8 cellular contexts compared by ENCODE assay signal in genomic region chr19:36573948-36574726, GRCh38. TPM values are rescaled to one million over a fixed set of nuclear protein-coding genes. Genes with fewer than 3 reads are reported as not detected.
DNase-seq lines count a peak whose midpoint lies in the region; ATAC-seq, FAIRE-seq and TF ChIP-seq lines count a peak whose summit lies in the region.

No MANE protein-coding gene starts in this region.

- H3K79me2 ChIP-seq in GM12878 (ENCODE audit: control insufficient read depth, insufficient read depth, low read length): peaks cover 22% of the 10 kb centered on the region

- TF ChIP-seq CTCF in Calu3 (IDR thresholded peaks at IDR 0.05; ENCODE audit: unreplicated experiment) (no peak), GM12878 (IDR thresholded peaks at IDR 0.05 in 2 of 3, conservative IDR thresholded peaks at IDR 0.05 in 1 of 3; ENCODE audit: control insufficient read depth in 2 of 3, extremely low read depth in 1 of 3, insufficient read depth in 1 of 3, low read depth in 3 of 3, low read length in 3 of 3) (no peak), kidney (IDR thresholded peaks at IDR 0.05; ENCODE audit: borderline replicate concordance, extremely low read depth, insufficient read depth) (no peak)

- peak overlapping the region; percentile 94 for H3K4me3 Mint-ChIP-seq in Calu3 (ENCODE audit: low read depth, unreplicated experiment)

- H3K4me3 ChIP-seq in GM12878 (peak overlapping the region; percentile 91), kidney (ENCODE audit: low read length in 2 of 2) (peak overlapping the region; percentile 94 to 100), subcutaneous abdominal adipose tissue (ENCODE audit: low read depth in 1 of 5, low read length in 5 of 5) (peak overlapping the region; percentile 83 to 100 (median 99))

- H3K36me3 Mint-ChIP-seq in Calu3 (ENCODE audit: insufficient read depth, unreplicated experiment): peaks cover 72% of the 10 kb centered on the region

- H3K27ac Mint-ChIP-seq in Calu3 (ENCODE audit: unreplicated experiment): peak overlapping the region; percentile 92

- H3K4me1 ChIP-seq in GM12878 (ENCODE audit: control insufficient read depth, insufficient read depth, low read length): no peaks in the 10 kb centered on the region
- H3K4me1 ChIP-seq in kidney (ENCODE audit: control insufficient read depth in 1 of 2, insufficient read depth in 1 of 2, low read depth in 1 of 2, low read length in 2 of 2): peaks cover 4 to 5% of the 10 kb centered on the region in 2 donors
- peaks cover 5 to 22% (median 19%) of the 10 kb centered on the region in 5 donors for H3K4me1 ChIP-seq in subcutaneous abdominal adipose tissue (ENCODE audit: control insufficient read depth in 5 of 5, insufficient read depth in 5 of 5, low read length in 5 of 5)

- H3K27ac ChIP-seq in GM12878 (ENCODE audit: control insufficient read depth, insufficient read depth): peak overlapping the region; percentile 87
- peak overlapping the region; percentile 76 to 94 for H3K27ac ChIP-seq in kidney (ENCODE audit: low read depth in 2 of 2, low read length in 2 of 2)
- H3K27ac ChIP-seq in subcutaneous abdominal adipose tissue (ENCODE audit: low read depth, low read length): peak overlapping the region; percentile 86

- H3K9ac ChIP-seq in GM12878 (ENCODE audit: control insufficient read depth, insufficient read depth, low read length) (peak overlapping the region; percentile 79), kidney (ENCODE audit: low read length in 2 of 2) (peak overlapping the region; percentile 76 to 89), subcutaneous abdominal adipose tissue (ENCODE audit: low read length in 5 of 5) (peak overlapping the region; percentile 84 to 97 (median 97))

- H3K9me3 Mint-ChIP-seq in Calu3 (ENCODE audit: low read depth, unreplicated experiment): peaks cover 7% of the 10 kb centered on the region

- DNase-seq in Calu3: peak; percentile 2
- peak; percentile 38 for DNase-seq in HK-2 (ENCODE audit: unreplicated experiment)
- no peak for DNase-seq in GM12878 (ENCODE audit: low read depth, low spot score)
- DNase-seq in kidney: no peak
- no peak for DNase-seq in cerebellar nuclear complex (lab: John Stamatoyannopoulos, UW)
- DNase-seq in NOMO-1 (lab: John Stamatoyannopoulos, UW; ENCODE audit: unreplicated experiment in 2 of 2): no peak
- no peak for DNase-seq in NCI-H1417 (lab: John Stamatoyannopoulos, UW)

- FAIRE-seq in GM12878 (lab: Jason Lieb, UNC): no peak
- FAIRE-seq in kidney (lab: Jason Lieb, UNC): no peak

- H3K4me2 ChIP-seq in GM12878 (ENCODE audit: control insufficient read depth, insufficient read depth): peak overlapping the region; percentile 17

- TF ChIP-seq EP300 in GM12878 (IDR thresholded peaks at IDR 0.05; ENCODE audit: borderline replicate concordance in 1 of 2, control insufficient read depth in 1 of 2, low read depth in 2 of 2, low read length in 2 of 2): no peak

- peaks cover 23% of the 10 kb centered on the region for H3K4me1 Mint-ChIP-seq in Calu3 (ENCODE audit: low read depth, unreplicated experiment)

- H3K27me3 ChIP-seq in GM12878 (replicated peaks in 1 of 2; ENCODE audit: control insufficient read depth in 2 of 2, insufficient read depth in 2 of 2, low read length in 1 of 2) (no peaks in the 10 kb centered on the region), subcutaneous abdominal adipose tissue (ENCODE audit: control insufficient read depth in 5 of 5, insufficient read depth in 4 of 5, low read length in 5 of 5) (no peaks in the 10 kb centered on the region)

- SMC1A ChIA-PET in GM12878 (lab: Charles Lee; ENCODE audit: uncharacterized antibody, unreplicated experiment): interaction anchor here (0.9 to 1.8 kb wide), 4 partner anchors 30 to 199 kb away, joined by 3 to 5 read pairs (median 4); partner anchors contain the start of genes ZNF260, ZNF382 and ZNF850

- intact Hi-C loops in Calu3 (cut with micrococcal nuclease; ENCODE audit: unreplicated experiment) (loop anchor here (5.0 to 10.0 kb wide), 3 partner anchors 47 to 278 kb away; partner anchors contain the start of genes ZNF260, ZNF345 and ZNF567), GM12878 (cut with micrococcal nuclease; ENCODE audit: unreplicated experiment) (loop anchor here (1.0 kb wide), 1 partner anchor 46 kb away; the partner anchor contains the start of gene ZNF260), kidney (cut with DNase I) (no loop called here)

- BruUV-seq in Calu3 (replicated peaks; lab: Mats Ljungman, UMichigan) (no TSS peak), GM12878 (replicated peaks; lab: Mats Ljungman, UMichigan) (TSS peak; percentile 77)

- peak overlapping the region; percentile 61; the same call in 1 of the 2 replicates for H2AFZ ChIP-seq in GM12878 (ENCODE audit: control insufficient read depth, low read depth, low read length)

- in situ Hi-C loops in GM12878 (cut with MboI): no loop called here

- RAD21 ChIA-PET in GM12878 (lab: Charles Lee; ENCODE audit: unreplicated experiment): interaction anchor here (1.2 to 1.9 kb wide), 2 partner anchors 30 to 275 kb away, joined by 3 to 13 read pairs; partner anchors contain the start of gene ZNF382

- no peak for TF ChIP-seq RAD21 in GM12878 (IDR thresholded peaks at IDR 0.05; ENCODE audit: insufficient read depth, low read depth, low read length)

- ATAC-seq in GM12878: peak; percentile 18

- no peaks in the 10 kb centered on the region for H3K27me3 Mint-ChIP-seq in Calu3 (ENCODE audit: unreplicated experiment)

- peaks cover 8% of the 10 kb centered on the region for H3K9me3 ChIP-seq in GM12878 (replicated peaks; ENCODE audit: control insufficient read depth, insufficient read depth, low read length)
- no peaks in the 10 kb centered on the region for H3K9me3 ChIP-seq in kidney (ENCODE audit: control insufficient read depth in 1 of 2, low read length in 2 of 2)
- H3K9me3 ChIP-seq in subcutaneous abdominal adipose tissue (ENCODE audit: control insufficient read depth in 5 of 5, low read length in 5 of 5): peaks cover 0 to 10% (median 2%) of the 10 kb centered on the region in 5 donors

- H4K20me1 ChIP-seq in GM12878 (ENCODE audit: control insufficient read depth, insufficient read depth): no peaks in the 10 kb centered on the region

- POLR2A ChIA-PET in GM12878 (lab: Charles Lee): interaction anchor here (1.1 to 1.4 kb wide), 3 partner anchors 47 to 794 kb away, joined by 3 to 4 read pairs (median 3); partner anchors contain the start of gene ZNF345

- CTCF ChIA-PET in Calu3 (lab: Charles Lee): interaction anchor here (0.6 to 1.1 kb wide), 2 partner anchors 46 to 168 kb away, joined by 3 read pairs; partner anchors contain the start of gene ZNF260
- CTCF ChIA-PET in GM12878 (lab: Yijun Ruan, JAX): no interaction called here

- no peak for TF ChIP-seq POLR2A in GM12878 (IDR thresholded peaks at IDR 0.05; ENCODE audit: low read depth, low read length)

- WGBS in GM12878 (ENCODE audit: insufficient coverage, insufficient replicate concordance, low lambda C conversion rate, missing lambda C conversion rate): 58% methylated on average over 12 of the region's 15 CpGs

- H3K36me3 ChIP-seq in GM12878 (ENCODE audit: control insufficient read depth in 2 of 2, insufficient read depth in 2 of 2, low read length in 1 of 2) (peaks cover 0 to 9% of the 10 kb centered on the region in 2 experiments; a peak in 3 of 4 replicates), kidney (ENCODE audit: control insufficient read depth in 1 of 2, insufficient read depth in 2 of 2, low read length in 2 of 2) (peaks cover 6 to 7% of the 10 kb centered on the region in 2 donors), subcutaneous abdominal adipose tissue (ENCODE audit: control insufficient read depth in 5 of 5, insufficient read depth in 5 of 5, low read length in 5 of 5) (peaks cover 11 to 32% (median 22%) of the 10 kb centered on the region in 5 donors)

RNA-seq across cellular contexts. Expression of gene ZNF529, which starts 1.0 kb away (rescaled TPM):
- 8.9 and 11.9 TPM in 2 replicates for total RNA-seq in Calu3 (2022)
- 53.3 and 57.2 TPM in 2 replicates for total RNA-seq in GM12878 (2013; cell fraction: nucleolus; rRNA removed)
- total RNA-seq in GM12878 (2014; rRNA removed): 5.8 and 6.1 TPM in 2 replicates
- 5.3 and 5.4 TPM in 2 replicates for total RNA-seq in GM12878 (2014; rRNA removed; fragmentation: Illumina TruSeq; extraction: Trizol)
- 5.4 and 6.9 TPM in 2 replicates for total RNA-seq in GM12878 (2021)
- polyA plus RNA-seq in GM12878 (2011; ENCODE audit: low read depth): 3.8 TPM
- 12.5 and 19.6 TPM in 2 replicates for polyA plus RNA-seq in GM12878 (2011; rRNA removed)
- polyA plus RNA-seq in GM12878 (2011; cell fraction: cytosol; rRNA removed): 6.1 and 6.2 TPM in 2 replicates
- 11.6 and 12.3 TPM in 2 replicates for polyA plus RNA-seq in GM12878 (2011; cell fraction: nucleus; rRNA removed)
- polyA plus RNA-seq in GM12878 (2012): 6.6 and 6.8 TPM in 2 replicates
- 4.6 and 6.6 TPM in 2 replicates for polyA plus RNA-seq in GM12878 (2014; fragmentation: Illumina TruSeq; extraction: Trizol)
- polyA plus RNA-seq in GM12878 (2014; fragmentation: Nextera tagmentation; extraction: Ambion mirVana): 1 to 10 TPM; 1.8 to 2.7 TPM
- 3.8 and 4.5 TPM in 2 replicates for polyA plus RNA-seq in GM12878 (2014; rRNA removed)
- polyA plus RNA-seq in GM12878 (2016; fragmentation: Nextera tagmentation; extraction: Ambion mirVana): 1 to 10 TPM; 2.4 TPM
- polyA minus RNA-seq in GM12878 (2011; rRNA and poly(A)+ RNA removed): 4.5 and 18.1 TPM in 2 replicates
- polyA minus RNA-seq in GM12878 (2011; cell fraction: cytosol; rRNA and poly(A)+ RNA removed): 4.2 and 5.5 TPM in 2 replicates
- 3.4 and 4.7 TPM in 2 replicates for polyA minus RNA-seq in GM12878 (2011; cell fraction: nucleus; rRNA and poly(A)+ RNA removed)
- total RNA-seq in kidney: 17.0 TPM
- 4.1 TPM for polyA plus RNA-seq in kidney (ENCODE audit: insufficient read depth, low read depth, low replicate concordance)

RNA-seq across cellular contexts. Expression of gene ZNF382, which starts 31.0 kb away (rescaled TPM):
- 2.5 and 4.2 TPM in 2 replicates for total RNA-seq in Calu3 (2022)
- 15.8 and 18.9 TPM in 2 replicates for total RNA-seq in GM12878 (2013; cell fraction: nucleolus; rRNA removed)
- 0.16 and 0.45 TPM in 2 replicates for total RNA-seq in GM12878 (2014; rRNA removed)
- total RNA-seq in GM12878 (2014; rRNA removed; fragmentation: Illumina TruSeq; extraction: Trizol): 0.69 and 0.72 TPM in 2 replicates
- 0.45 and 0.62 TPM in 2 replicates for total RNA-seq in GM12878 (2021)
- 1.7 TPM for polyA plus RNA-seq in GM12878 (2011; ENCODE audit: low read depth)
- polyA plus RNA-seq in GM12878 (2011; rRNA removed): 0.60 and 0.86 TPM in 2 replicates
- polyA plus RNA-seq in GM12878 (2011; cell fraction: cytosol; rRNA removed): 0.42 and 0.47 TPM in 2 replicates
- 1.2 TPM in 2 replicates for polyA plus RNA-seq in GM12878 (2011; cell fraction: nucleus; rRNA removed)
- 2.5 and 2.8 TPM in 2 replicates for polyA plus RNA-seq in GM12878 (2012)
- 0.14 and 0.37 TPM in 2 replicates for polyA plus RNA-seq in GM12878 (2014; fragmentation: Illumina TruSeq; extraction: Trizol)
- under 1 TPM; 0.02 to 0.61 TPM for polyA plus RNA-seq in GM12878 (2014; fragmentation: Nextera tagmentation; extraction: Ambion mirVana)
- 0.13 and 0.24 TPM in 2 replicates for polyA plus RNA-seq in GM12878 (2014; rRNA removed)
- polyA plus RNA-seq in GM12878 (2016; fragmentation: Nextera tagmentation; extraction: Ambion mirVana): under 1 TPM; 0.51 to 0.74 TPM
- polyA minus RNA-seq in GM12878 (2011; rRNA and poly(A)+ RNA removed): 1.4 and 1.5 TPM in 2 replicates
- polyA minus RNA-seq in GM12878 (2011; cell fraction: cytosol; rRNA and poly(A)+ RNA removed): not detected in 2 replicates
- 1.7 and 2.1 TPM in 2 replicates for polyA minus RNA-seq in GM12878 (2011; cell fraction: nucleus; rRNA and poly(A)+ RNA removed)
- 11.0 TPM for total RNA-seq in kidney
- polyA plus RNA-seq in kidney (ENCODE audit: insufficient read depth, low read depth, low replicate concordance): 1.8 TPM

RNA-seq across cellular contexts. Expression of gene ZNF260, which starts 46.1 kb away (rescaled TPM):
- 14.1 and 17.8 TPM in 2 replicates for total RNA-seq in Calu3 (2022)
- total RNA-seq in GM12878 (2013; cell fraction: nucleolus; rRNA removed): 103 and 112 TPM in 2 replicates
- total RNA-seq in GM12878 (2014; rRNA removed): 7.2 and 7.4 TPM in 2 replicates
- total RNA-seq in GM12878 (2014; rRNA removed; fragmentation: Illumina TruSeq; extraction: Trizol): 9.7 and 9.9 TPM in 2 replicates
- 4.3 and 5.2 TPM in 2 replicates for total RNA-seq in GM12878 (2021)
- polyA plus RNA-seq in GM12878 (2011; ENCODE audit: low read depth): 1.1 TPM
- polyA plus RNA-seq in GM12878 (2011; rRNA removed): 9.5 and 18.7 TPM in 2 replicates
- polyA plus RNA-seq in GM12878 (2011; cell fraction: cytosol; rRNA removed): 3.3 and 3.9 TPM in 2 replicates
- 6.7 and 7.1 TPM in 2 replicates for polyA plus RNA-seq in GM12878 (2011; cell fraction: nucleus; rRNA removed)
- polyA plus RNA-seq in GM12878 (2012): 2.8 and 3.7 TPM in 2 replicates
- polyA plus RNA-seq in GM12878 (2014; fragmentation: Illumina TruSeq; extraction: Trizol): 6.9 and 8.7 TPM in 2 replicates
- 1 to 10 TPM; 1.9 to 3.5 TPM for polyA plus RNA-seq in GM12878 (2014; fragmentation: Nextera tagmentation; extraction: Ambion mirVana)
- polyA plus RNA-seq in GM12878 (2014; rRNA removed): 3.9 and 4.4 TPM in 2 replicates
- 1 to 10 TPM; 8.3 to 9.3 TPM for polyA plus RNA-seq in GM12878 (2016; fragmentation: Nextera tagmentation; extraction: Ambion mirVana)
- polyA minus RNA-seq in GM12878 (2011; rRNA and poly(A)+ RNA removed): 7.4 and 11.3 TPM in 2 replicates
- 4.9 and 15.0 TPM in 2 replicates for polyA minus RNA-seq in GM12878 (2011; cell fraction: cytosol; rRNA and poly(A)+ RNA removed)
- polyA minus RNA-seq in GM12878 (2011; cell fraction: nucleus; rRNA and poly(A)+ RNA removed): 4.0 and 6.6 TPM in 2 replicates
- 12.8 TPM for total RNA-seq in kidney
- 5.4 TPM for polyA plus RNA-seq in kidney (ENCODE audit: insufficient read depth, low read depth, low replicate concordance)

Comparison
In these comparisons a context has a peak if more than half of its experiments do, and no peak if none do; other contexts are left out.
1. DNase-seq: peak in Calu3 (single experiment) and HK-2 (single experiment); none in GM12878 (single experiment), kidney (single experiment), cerebellar nuclear complex (0 of 2), NOMO-1 (0 of 2) and NCI-H1417 (0 of 3).
2. Peak in every context shown above with its lines, with median percentiles within 50 percentile points of each other: H3K27ac ChIP-seq, H3K4me3 ChIP-seq and H3K9ac ChIP-seq.